In genomic region chr20:47051936-47052566, GRCh38 we compare ENCODE assay signal across 14 cellular contexts.
"Had no signal": no experiment of that assay in that cellular context is flagged by ENCODE, and none has a peak within 500 bp of the region (broad histone marks: within the 10 kb centered on the region; RNA-seq: fewer than 3 reads in every experiment).

No MANE protein-coding gene starts in this region.

- DNase-seq: activated CD4-positive, alpha-beta T cell treated with anti-CD3 and anti-CD28 coated beads, Interleukin-2, amount 50 U/mL, for 1 hour; activated CD4-positive, CD25-positive, alpha-beta regulatory T cell; activated naive CD4-positive, alpha-beta T cell treated with anti-CD3 and anti-CD28 coated beads, Interleukin-2, amount 50 U/mL, for 16 hours; adrenal gland; effector memory CD8-positive, alpha-beta T cell; kidney; thyroid gland had no signal

- H3K27me3 ChIP-seq: adrenal gland, right atrium auricular region, thyroid gland had no signal

- ATAC-seq: effector memory CD8-positive, alpha-beta T cell; gastroesophageal sphincter; stimulated activated effector memory CD8-positive, alpha-beta T cell treated with anti-CD3 and anti-CD28 coated beads, Interleukin-12 subunit alpha, Interleukin-12 subunit beta, amount 100 ng/mL, for 72 hours had no signal

- H3K4me3 ChIP-seq: adrenal gland, gastroesophageal sphincter, hepatocyte, right atrium auricular region, thyroid gland had no signal

- H3K4me1 ChIP-seq: adrenal gland, gastroesophageal sphincter, parathyroid adenoma, right atrium auricular region, thyroid gland had no signal

- H3K27ac ChIP-seq: adrenal gland, gastroesophageal sphincter, hepatocyte, parathyroid adenoma, right atrium auricular region, thyroid gland had no signal

- H3K9me3 ChIP-seq: adrenal gland, gastroesophageal sphincter, right atrium auricular region, thyroid gland had no signal

- H3K36me3 ChIP-seq: adrenal gland, gastroesophageal sphincter, right atrium auricular region, thyroid gland had no signal

- FAIRE-seq: kidney, TTC549, urothelium cell line had no signal
